Comparison of ENCODE assay signal across 1 cellular context in genomic region chr1:12038356-12039140, GRCh38.
TF ChIP-seq lines count a peak whose summit lies in the region.

No MANE protein-coding gene starts in this region.

TF ChIP-seq in K562, 482 proteins besides CTCF, POLR2A, EP300 and RAD21 (continued from another document and continues in another):
- TF ChIP-seq CHCHD3 (CRISPR knock-in tag; IDR thresholded peaks at IDR 0.05) (no peak), E2F6 (IDR thresholded peaks at IDR 0.05; ENCODE audit: borderline replicate concordance in 1 of 2, extremely low read depth in 1 of 2, insufficient read depth in 1 of 2, insufficient read length in 1 of 2, low read depth in 1 of 2, low read length in 1 of 2, poor library complexity in 1 of 2, severe bottlenecking in 1 of 2) (peak; percentile 59 to 71), DNMT1 (IDR thresholded peaks at IDR 0.05) (no peak), CREB1 (IDR thresholded peaks at IDR 0.05) (peak; percentile 82), CREB1 (CRISPR knock-in tag; IDR thresholded peaks at IDR 0.05) (peak; percentile 70), ILK (tag; IDR thresholded peaks at IDR 0.05; ENCODE audit: borderline replicate concordance, low read depth) (no peak), ZNF444 (CRISPR knock-in tag; IDR thresholded peaks at IDR 0.05) (no peak), SUPT5H (IDR thresholded peaks at IDR 0.05) (no peak), MYNN (IDR thresholded peaks at IDR 0.05) (peak; percentile 74; the same call in 1 of the 2 replicates), MYNN (CRISPR knock-in tag; IDR thresholded peaks at IDR 0.05) (no peak), NUFIP1 (IDR thresholded peaks at IDR 0.05; ENCODE audit: partially characterized antibody) (no peak), C11orf30 (IDR thresholded peaks at IDR 0.05; ENCODE audit: low read depth) (no peak), ZNF449 (CRISPR knock-in tag; IDR thresholded peaks at IDR 0.05) (no peak), SMAD2 (IDR thresholded peaks at IDR 0.05; ENCODE audit: low read depth, low read length) (no peak), RBBP5 (IDR thresholded peaks at IDR 0.05; ENCODE audit: borderline replicate concordance, insufficient read depth, low read length, poor library complexity, severe bottlenecking) (no peak), HDAC3 (IDR thresholded peaks at IDR 0.05; ENCODE audit: borderline replicate concordance, partially characterized antibody) (peak; percentile 88), ZNF140 (CRISPR knock-in tag; IDR thresholded peaks at IDR 0.05) (no peak), PHF21A (IDR thresholded peaks at IDR 0.05; ENCODE audit: borderline replicate concordance, low read depth) (no peak), ARNT (IDR thresholded peaks at IDR 0.05) (peak; percentile 89 to 91), NFRKB (IDR thresholded peaks at IDR 0.05; ENCODE audit: low read depth) (no peak), TSHZ1 (CRISPR knock-in tag; IDR thresholded peaks at IDR 0.05) (no peak), ZC3H8 (IDR thresholded peaks at IDR 0.05) (no peak), ZNF184 (CRISPR knock-in tag; IDR thresholded peaks at IDR 0.05) (no peak), TCF3 (CRISPR knock-in tag; IDR thresholded peaks at IDR 0.05) (peak; percentile 88), ZBTB43 (CRISPR knock-in tag; IDR thresholded peaks at IDR 0.05) (no peak), HES1 (IDR thresholded peaks at IDR 0.05; ENCODE audit: low read depth) (peak; percentile 99), ZNF512 (tag; IDR thresholded peaks at IDR 0.05) (no peak), ZNF75A (CRISPR knock-in tag; IDR thresholded peaks at IDR 0.05) (no peak), KDM5B (IDR thresholded peaks at IDR 0.05; ENCODE audit: insufficient replicate concordance, low read depth, low read length) (no peak), ZNF785 (CRISPR knock-in tag; IDR thresholded peaks at IDR 0.05) (no peak), SMARCA5 (IDR thresholded peaks at IDR 0.05) (no peak; the same call in 1 of the 2 replicates), MAFG (tag; conservative IDR thresholded peaks at IDR 0.05) (no peak), L3MBTL2 (IDR thresholded peaks at IDR 0.05) (peak; percentile 94), CBX1 (IDR thresholded peaks at IDR 0.05; ENCODE audit: low read depth) (no peak), BMI1 (IDR thresholded peaks at IDR 0.05; ENCODE audit: low read length) (no peak), ZBTB17 (CRISPR knock-in tag; IDR thresholded peaks at IDR 0.05) (peak; percentile 69; the same call in 1 of the 2 replicates), POLR2AphosphoS5 (IDR thresholded peaks at IDR 0.05; ENCODE audit: control insufficient read depth, insufficient read depth, low read depth, low read length) (peak; percentile 83), ZNF707 (CRISPR knock-in tag; conservative IDR thresholded peaks at IDR 0.05) (no peak), HMBOX1 (IDR thresholded peaks at IDR 0.05) (no peak; the same call in 1 of the 2 replicates), RREB1 (CRISPR knock-in tag; IDR thresholded peaks at IDR 0.05) (no peak), ZBTB33 (CRISPR knock-in tag; IDR thresholded peaks at IDR 0.05) (peak; percentile 27; the same call in 1 of the 2 replicates), TCF15 (CRISPR knock-in tag; IDR thresholded peaks at IDR 0.05) (no peak), KLF13 (tag; IDR thresholded peaks at IDR 0.05; ENCODE audit: borderline replicate concordance, low read depth) (no peak), TSC22D4 (tag; IDR thresholded peaks at IDR 0.05) (no peak), HLTF (IDR thresholded peaks at IDR 0.05) (no peak), ZNF696 (CRISPR knock-in tag; conservative IDR thresholded peaks at IDR 0.05) (no peak), TRIM28 (IDR thresholded peaks at IDR 0.05) (peak; percentile 28; the same call in 1 of the 2 replicates), SRSF9 (IDR thresholded peaks at IDR 0.05; ENCODE audit: borderline replicate concordance, low read depth, low read length) (no peak)
